In genomic region chr11:69050592-69051380, GRCh38 we compare ENCODE assay signal across 9 cellular contexts. TPM values are rescaled to one million over a fixed set of nuclear protein-coding genes. Genes with fewer than 3 reads are reported as not detected.
A peak's percentile ranks its signal among the peaks of the same experiment; 100 is the strongest.
DNase-seq lines count a peak whose midpoint lies in the region; ATAC-seq and TF ChIP-seq lines count a peak whose summit lies in the region.
"Had no signal": no experiment of that assay in that cellular context is flagged by ENCODE, and none has a peak within 500 bp of the region (broad histone marks: within the 10 kb centered on the region; RNA-seq: fewer than 3 reads in every experiment).

No MANE protein-coding gene starts in this region.

- intact Hi-C loops in naive thymus-derived CD4-positive, alpha-beta T cell (cut with micrococcal nuclease) = no loop called here

- peaks cover 64% of the 10 kb centered on the region for H4K20me1 ChIP-seq in BLaER1

- peaks cover 0 to 13% (median 0%) of the 10 kb centered on the region in 5 donors for H3K27me3 Mint-ChIP-seq in naive thymus-derived CD4-positive, alpha-beta T cell

- peaks cover 0 to 4% (median 0%) of the 10 kb centered on the region in 5 donors for H3K36me3 Mint-ChIP-seq in naive thymus-derived CD4-positive, alpha-beta T cell

- H3K9me3 ChIP-seq in BLaER1 (no peaks in the 10 kb centered on the region), HEK293 (ENCODE audit: control insufficient read depth, insufficient read depth, low read depth, low read length) (no peaks in the 10 kb centered on the region)
- H3K9me3 ChIP-seq in naive thymus-derived CD4-positive, alpha-beta T cell (ENCODE audit: control insufficient read depth in 2 of 3, low read length in 3 of 3) = no peaks in the 10 kb centered on the region
- H3K9me3 ChIP-seq: SJSA1 had no signal

- H3K27ac ChIP-seq in BLaER1 = peak overlapping the region; percentile 21; the same call in 1 of the 2 replicates
- no peak overlapping the region for H3K27ac ChIP-seq in HEK293 (ENCODE audit: extremely low read depth, low read depth, low read length)
- H3K27ac ChIP-seq in caudate nucleus (ENCODE audit: low read depth, low read length) = peak overlapping the region; percentile 3
- H3K27ac ChIP-seq in naive thymus-derived CD4-positive, alpha-beta T cell (ENCODE audit: low read depth, low read length) = peak overlapping the region; percentile 33
- H3K27ac ChIP-seq: SJSA1 had no signal

- peaks cover 4 to 39% (median 24%) of the 10 kb centered on the region in 7 donors for H3K4me1 Mint-ChIP-seq in naive thymus-derived CD4-positive, alpha-beta T cell

- POLR2A ChIA-PET in HEK293 (lab: Yijun Ruan, JAX) = no interaction called here
- POLR2A ChIA-PET in naive thymus-derived CD4-positive, alpha-beta T cell (lab: Charles Lee) = no interaction called here

- TF ChIP-seq CTCF in HEK293 (tag by site-specific recombination; IDR thresholded peaks at IDR 0.05) = no peak

- peak overlapping the region in 8 of 9 donors; percentile 36 to 94 (median 86) for H3K27ac Mint-ChIP-seq in naive thymus-derived CD4-positive, alpha-beta T cell

- H3K9ac ChIP-seq in BLaER1 = peak overlapping the region; percentile 46; the same call in 1 of the 2 replicates

- DNase-seq in caudate nucleus (lab: John Stamatoyannopoulos, UW) (peak in 26 of 61 donors; percentile 14 to 69 (median 36)), COLO668 (lab: John Stamatoyannopoulos, UW; ENCODE audit: unreplicated experiment) (no peak), KG1 (lab: John Stamatoyannopoulos, UW) (no peak), GM03348 (ENCODE audit: low spot score) (no peak)
- no peak for DNase-seq in naive thymus-derived CD4-positive, alpha-beta T cell

- H3K9me3 Mint-ChIP-seq in naive thymus-derived CD4-positive, alpha-beta T cell = no peaks in the 10 kb centered on the region

- peak overlapping the region; percentile 98 for H3K4me2 ChIP-seq in BLaER1

- no peak for ATAC-seq in naive thymus-derived CD4-positive, alpha-beta T cell
- ATAC-seq in GM19467 (IDR thresholded peaks at IDR 0.05; ENCODE audit: unreplicated experiment) = no peak

- peaks cover 78% of the 10 kb centered on the region for H3K4me1 ChIP-seq in BLaER1
- no peaks in the 10 kb centered on the region for H3K4me1 ChIP-seq in HEK293 (ENCODE audit: control insufficient read depth, insufficient read depth, low read length)
- H3K4me1 ChIP-seq in naive thymus-derived CD4-positive, alpha-beta T cell (ENCODE audit: control insufficient read depth in 2 of 2, insufficient read depth in 2 of 2, low read length in 2 of 2) = peaks cover 16 to 18% of the 10 kb centered on the region in 2 donors

- H3K27me3 ChIP-seq in BLaER1 = no peaks in the 10 kb centered on the region
- H3K27me3 ChIP-seq in naive thymus-derived CD4-positive, alpha-beta T cell (ENCODE audit: control insufficient read depth in 2 of 2, insufficient read depth in 2 of 2, low read length in 2 of 2) = no peaks in the 10 kb centered on the region
- H3K27me3 ChIP-seq: SJSA1 had no signal

- H3K4me3 Mint-ChIP-seq in naive thymus-derived CD4-positive, alpha-beta T cell = peak overlapping the region; percentile 9 to 86 (median 80)

- 0 out of 2 replicates have a peak, but pooled peaks cover 15% of the 10 kb centered on the region for H3K36me3 ChIP-seq in BLaER1
- H3K36me3 ChIP-seq in HEK293 (ENCODE audit: control insufficient read depth in 2 of 2, insufficient read depth in 1 of 2, low read length in 2 of 2) = peaks cover 0 to 24% of the 10 kb centered on the region in 2 experiments; a peak in 1 of 3 replicates
- peaks cover 0 to 25% (median 0%) of the 10 kb centered on the region in 3 experiments for H3K36me3 ChIP-seq in naive thymus-derived CD4-positive, alpha-beta T cell (ENCODE audit: control insufficient read depth in 2 of 3, insufficient read depth in 3 of 3, low read length in 3 of 3)

- H3K4me3 ChIP-seq in BLaER1 (no peak overlapping the region), HEK293 (ENCODE audit: low read depth, low read length) (no peak overlapping the region)
- no peak overlapping the region for H3K4me3 ChIP-seq in naive thymus-derived CD4-positive, alpha-beta T cell (ENCODE audit: low read length)
- H3K4me3 ChIP-seq: SJSA1 had no signal

- CTCF ChIA-PET in HEK293 (lab: Yijun Ruan, JAX) = interaction anchor here (1.2 kb wide), 1 partner anchor 156 kb away, joined by 4 read pairs; no protein-coding TSS in a partner anchor
- CTCF ChIA-PET in naive thymus-derived CD4-positive, alpha-beta T cell (lab: Charles Lee) = no interaction called here

TF ChIP-seq in HEK293, 187 proteins besides CTCF, POLR2A, EP300 and RAD21:
- TF ChIP-seq ZBTB20 (tag by site-specific recombination; IDR thresholded peaks at IDR 0.05) (peak; percentile 70), ZNF280D (tag by site-specific recombination; IDR thresholded peaks at IDR 0.05) (no peak)
TF ChIP-seq in HEK293: peak in this region for 1.

RNA-seq across cellular contexts. Expression of gene TPCN2, which starts 2.1 kb away (rescaled TPM):
- total RNA-seq in naive thymus-derived CD4-positive, alpha-beta T cell = 10 to 100 TPM; 11.9 to 29.4 (median 21.3) TPM
- polyA plus RNA-seq in naive thymus-derived CD4-positive, alpha-beta T cell = 1 to 10 TPM; 3.3 to 5.4 TPM

RNA-seq across cellular contexts. Expression of gene MRGPRF, which starts 37.7 kb away (rescaled TPM):
- total RNA-seq in naive thymus-derived CD4-positive, alpha-beta T cell = not detected
- not detected for polyA plus RNA-seq in naive thymus-derived CD4-positive, alpha-beta T cell
